24 cellular contexts compared by ENCODE assay signal in the genomic region with DNA sequence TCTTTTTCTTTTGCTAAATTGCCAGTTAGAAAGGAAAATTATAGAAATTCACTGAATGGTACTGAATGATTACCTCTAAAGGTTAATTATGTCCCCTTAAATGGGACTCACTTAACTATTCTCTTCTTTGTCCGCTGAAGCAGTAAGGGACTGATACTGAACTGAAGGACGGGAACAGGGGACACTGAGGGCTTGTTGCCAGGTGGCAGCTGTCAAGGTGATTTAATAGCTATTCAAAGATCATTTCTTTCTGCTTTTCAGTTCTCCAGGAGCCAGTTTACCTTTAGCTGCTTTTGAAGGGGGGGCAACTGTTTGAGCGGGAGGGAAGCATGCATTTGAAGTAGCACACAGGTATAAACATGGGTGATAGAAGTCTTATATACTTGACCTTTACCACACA.
A peak's percentile ranks its signal among the peaks of the same experiment; 100 is the strongest.
DNase-seq lines count a peak whose midpoint lies in the region; TF ChIP-seq lines count a peak whose summit lies in the region.
"Had no signal": no experiment of that assay in that cellular context is flagged by ENCODE, and none has a peak within 500 bp of the region (broad histone marks: within the 10 kb centered on the region; RNA-seq: fewer than 3 reads in every experiment).

No MANE protein-coding gene starts in this region.

- H3K9me3 Mint-ChIP-seq in activated T-cell treated with anti-CD3 and anti-CD28 coated beads, Interleukin-2, amount 50 U/mL, for 24 hours = no peaks in the 10 kb centered on the region
- H3K9me3 Mint-ChIP-seq: IgD-negative memory B cell had no signal

- H3K36me3 Mint-ChIP-seq in activated T-cell treated with anti-CD3 and anti-CD28 coated beads, Interleukin-2, amount 50 U/mL, for 24 hours (ENCODE audit: low read depth) = no peaks in the 10 kb centered on the region
- H3K36me3 Mint-ChIP-seq: IgD-negative memory B cell, mesothelial cell of epicardium, natural killer cell had no signal

- TF ChIP-seq EP300 in esophagus muscularis mucosa (IDR thresholded peaks at IDR 0.05) = no peak

- DNase-seq in A673 (ENCODE audit: low spot score) (no peak), NCI-H128 (lab: John Stamatoyannopoulos, UW; ENCODE audit: unreplicated experiment) (peak; percentile 47), NCI-H2227 treated with DMSO at 0.1 percent for 48 hours (lab: John Stamatoyannopoulos, UW) (peak; percentile 52), WERI-Rb-1 (peak; percentile 14), esophagus muscularis mucosa (ENCODE audit: extremely low spot score) (no peak), NCI-H2196 treated with DMSO at 0.1 percent for 48 hours (lab: John Stamatoyannopoulos, UW; ENCODE audit: unreplicated experiment) (no peak), MG63 (no peak)
- no peak for DNase-seq in activated T-cell treated with anti-CD3 and anti-CD28 coated beads, Interleukin-2, amount 50 U/mL, for 24 hours
- DNase-seq: ACHN; activated effector memory CD4-positive, alpha-beta T cell treated with anti-CD3 and anti-CD28 coated beads, Interleukin-2, amount 50 U/mL, for 16 hours; dermis blood vessel endothelial cell; GF-D8; heart left ventricle; left ventricle myocardium inferior; natural killer cell; OCI-M1; Right ventricle myocardium superior; stimulated activated CD4-positive, alpha-beta T cell treated with anti-CD3 and anti-CD28 coated beads, Interleukin-15, amount 100 ng/mL, for 24 hours; T-helper 1 cell had no signal

- no peaks in the 10 kb centered on the region for H3K4me1 Mint-ChIP-seq in activated T-cell treated with anti-CD3 and anti-CD28 coated beads, Interleukin-2, amount 50 U/mL, for 24 hours (ENCODE audit: low read depth)
- H3K4me1 Mint-ChIP-seq: natural killer cell had no signal

- H3K36me3 ChIP-seq in A673 (ENCODE audit: insufficient read depth, low read length, poor library complexity, severe bottlenecking) (peaks cover 23% of the 10 kb centered on the region), WERI-Rb-1 (no peaks in the 10 kb centered on the region), esophagus muscularis mucosa (no peaks in the 10 kb centered on the region), MG63 (no peaks in the 10 kb centered on the region)
- H3K36me3 ChIP-seq: BLaER1 treated with 17β-estradiol and CSF1 and Interleukin-3, amounts not matched to agents 10 nM and 100 nM; heart left ventricle; left ventricle myocardium inferior; suprapubic skin had no signal

- no peak for TF ChIP-seq CTCF in A673 (conservative IDR thresholded peaks at IDR 0.05; ENCODE audit: low read depth, low read length)
- no peak for TF ChIP-seq CTCF in WERI-Rb-1 (IDR thresholded peaks at IDR 0.05; ENCODE audit: low read depth, low read length)
- TF ChIP-seq CTCF in esophagus muscularis mucosa (IDR thresholded peaks at IDR 0.05) = no peak

- H3K27ac ChIP-seq in A673 (ENCODE audit: low read depth, low read length, poor library complexity, severe bottlenecking) (no peak overlapping the region), WERI-Rb-1 (no peak overlapping the region), esophagus muscularis mucosa (replicated peaks in 1 of 4) (no peak overlapping the region)
- H3K27ac ChIP-seq: BLaER1 treated with 17β-estradiol and CSF1 and Interleukin-3, amounts not matched to agents 10 nM and 100 nM; heart left ventricle; HL-60; left ventricle myocardium inferior; suprapubic skin had no signal

- POLR2A ChIA-PET in A673 (lab: Charles Lee; ENCODE audit: low non-redundant PET) = no interaction called here

- 84% methylated on average over 3 of the region's 3 CpGs for WGBS in esophagus muscularis mucosa

- H3K4me1 ChIP-seq in A673 (ENCODE audit: insufficient read depth, low read length, poor library complexity, severe bottlenecking) (peaks cover 71% of the 10 kb centered on the region), esophagus muscularis mucosa (no peaks in the 10 kb centered on the region)
- H3K4me1 ChIP-seq: heart left ventricle had no signal

- H3K27ac Mint-ChIP-seq in activated T-cell treated with anti-CD3 and anti-CD28 coated beads, Interleukin-2, amount 50 U/mL, for 24 hours = no peak overlapping the region
- H3K27ac Mint-ChIP-seq: IgD-negative memory B cell, mesothelial cell of epicardium, natural killer cell had no signal

- no peak for TF ChIP-seq POLR2A in esophagus muscularis mucosa (IDR thresholded peaks at IDR 0.05; ENCODE audit: low read depth)

- H3K27me3 Mint-ChIP-seq in activated T-cell treated with anti-CD3 and anti-CD28 coated beads, Interleukin-2, amount 50 U/mL, for 24 hours = no peaks in the 10 kb centered on the region

- CTCF ChIA-PET in A673 (lab: Charles Lee) = no interaction called here

- intact Hi-C loops in A673 (cut with micrococcal nuclease; ENCODE audit: unreplicated experiment) = no loop called here
- intact Hi-C loops in esophagus muscularis mucosa (cut with DNase I) = no loop called here

- no peak overlapping the region for H3K4me3 Mint-ChIP-seq in activated T-cell treated with anti-CD3 and anti-CD28 coated beads, Interleukin-2, amount 50 U/mL, for 24 hours
- H3K4me3 Mint-ChIP-seq: IgD-negative memory B cell, mesothelial cell of epicardium, natural killer cell had no signal

- H3K27me3 ChIP-seq in A673 (replicated peaks; ENCODE audit: insufficient read depth, low read depth, low read length, poor library complexity) = no peaks in the 10 kb centered on the region
- peaks cover 17% of the 10 kb centered on the region for H3K27me3 ChIP-seq in WERI-Rb-1 (ENCODE audit: insufficient read depth, low read depth, severe bottlenecking)
- no peaks in the 10 kb centered on the region for H3K27me3 ChIP-seq in esophagus muscularis mucosa
- no peaks in the 10 kb centered on the region; the same call in 1 of the 2 replicates for H3K27me3 ChIP-seq in MG63
- H3K27me3 ChIP-seq: BLaER1 treated with 17β-estradiol and CSF1 and Interleukin-3, amounts not matched to agents 10 nM and 100 nM; heart left ventricle; suprapubic skin had no signal

- BruUV-seq in A673 (replicated peaks; lab: Mats Ljungman, UMichigan) = TSS peak; percentile 0

- H3K4me3 ChIP-seq in A673 (ENCODE audit: low read depth, low read length, poor library complexity, severe bottlenecking) (no peak overlapping the region), WERI-Rb-1 (ENCODE audit: low read depth, low read length) (no peak overlapping the region), esophagus muscularis mucosa (no peak overlapping the region), MG63 (no peak overlapping the region)
- H3K4me3 ChIP-seq: BLaER1 treated with 17β-estradiol and CSF1 and Interleukin-3, amounts not matched to agents 10 nM and 100 nM; heart left ventricle; left ventricle myocardium inferior; suprapubic skin had no signal

- H3K9me3 ChIP-seq in A673 (ENCODE audit: low read depth, low read length, poor library complexity, severe bottlenecking) = no peaks in the 10 kb centered on the region
- H3K9me3 ChIP-seq in WERI-Rb-1 (ENCODE audit: severe bottlenecking) = no peaks in the 10 kb centered on the region
- no peaks in the 10 kb centered on the region for H3K9me3 ChIP-seq in esophagus muscularis mucosa
- H3K9me3 ChIP-seq in MG63 = no peaks in the 10 kb centered on the region
- H3K9me3 ChIP-seq: BLaER1 treated with 17β-estradiol and CSF1 and Interleukin-3, amounts not matched to agents 10 nM and 100 nM; heart left ventricle; left ventricle myocardium inferior; suprapubic skin had no signal

Comparison
In these comparisons a context has a peak if more than half of its experiments do, and no peak if none do; other contexts are left out.
1. DNase-seq: peak in NCI-H128 (single experiment), NCI-H2227 treated with DMSO at 0.1 percent for 48 hours (single experiment) and WERI-Rb-1 (single experiment); none in A673 (single experiment), esophagus muscularis mucosa (single experiment), activated T-cell treated with anti-CD3 and anti-CD28 coated beads, Interleukin-2, amount 50 U/mL, for 24 hours (single experiment), NCI-H2196 treated with DMSO at 0.1 percent for 48 hours (single experiment) and MG63 (single experiment).